Comparison of ENCODE assay signal across 12 cellular contexts in genomic region chr6:35218021-35218420, GRCh38. TPM values are rescaled to one million over a fixed set of nuclear protein-coding genes. Genes with fewer than 3 reads are reported as not detected.
DNase-seq lines count a peak whose midpoint lies in the region; ATAC-seq and TF ChIP-seq lines count a peak whose summit lies in the region.
"Had no signal": no experiment of that assay in that cellular context is flagged by ENCODE, and none has a peak within 500 bp of the region (broad histone marks: within the 10 kb centered on the region; RNA-seq: fewer than 3 reads in every experiment).

No MANE protein-coding gene starts in this region.

- peak overlapping the region in 3 of 5 experiments; percentile 7 to 79 (median 58) for H3K27ac Mint-ChIP-seq in brain
- H3K27ac Mint-ChIP-seq: activated T-helper 17 cell treated with anti-CD3 and anti-CD28 coated beads, Interleukin-2, amount 50 U/mL, for 72 hours had no signal

- TF ChIP-seq CTCF in left ventricle myocardium inferior (IDR thresholded peaks at IDR 0.05; ENCODE audit: borderline replicate concordance) (no peak), heart right ventricle (IDR thresholded peaks at IDR 0.05) (no peak), brain (conservative IDR thresholded peaks at IDR 0.05) (no peak), lower lobe of right lung (IDR thresholded peaks at IDR 0.05) (no peak)

- H3K4me1 Mint-ChIP-seq in brain = peaks cover 69% of the 10 kb centered on the region
- H3K4me1 Mint-ChIP-seq: activated T-helper 17 cell treated with anti-CD3 and anti-CD28 coated beads, Interleukin-2, amount 50 U/mL, for 72 hours had no signal

- H3K27me3 ChIP-seq in left ventricle myocardium inferior (ENCODE audit: low read depth) (peaks cover 37% of the 10 kb centered on the region), heart right ventricle (peaks cover 0 to 47% (median 17%) of the 10 kb centered on the region in 7 donors), lower lobe of right lung (ENCODE audit: low read depth) (peaks cover 32% of the 10 kb centered on the region), aorta (ENCODE audit: control insufficient read depth in 1 of 2, insufficient read depth in 2 of 2, low read length in 1 of 2) (no peaks in the 10 kb centered on the region)

- no peak for ATAC-seq in heart right ventricle
- ATAC-seq in lower lobe of right lung = peak; percentile 16 to 57
- no peak for ATAC-seq in aorta (ENCODE audit: low FRiP score)
- no peak for ATAC-seq in HG03159 (IDR thresholded peaks at IDR 0.05; ENCODE audit: unreplicated experiment)
- no peak for ATAC-seq in HG02938 (IDR thresholded peaks at IDR 0.05; ENCODE audit: unreplicated experiment)
- ATAC-seq: activated T-helper 17 cell treated with anti-CD3 and anti-CD28 coated beads, Interleukin-2, amount 50 U/mL, for 72 hours had no signal

- H3K4me3 ChIP-seq in left ventricle myocardium inferior = no peak overlapping the region
- no peak overlapping the region for H3K4me3 ChIP-seq in heart right ventricle
- no peak overlapping the region for H3K4me3 ChIP-seq in lower lobe of right lung
- H3K4me3 ChIP-seq in aorta (ENCODE audit: low read length in 2 of 2) = peak overlapping the region in 1 of 2 donors; percentile 0

- peak overlapping the region in 2 of 5 experiments; percentile 79 to 89 for H3K4me3 Mint-ChIP-seq in brain
- H3K4me3 Mint-ChIP-seq: activated T-helper 17 cell treated with anti-CD3 and anti-CD28 coated beads, Interleukin-2, amount 50 U/mL, for 72 hours had no signal

- intact Hi-C loops in left ventricle myocardium inferior (cut with micrococcal nuclease) (no loop called here), heart right ventricle (cut with DNase I) (no loop called here), lower lobe of right lung (cut with DNase I) (no loop called here), aorta (cut with DNase I) (no loop called here)

- H3K9me3 ChIP-seq in left ventricle myocardium inferior (replicated peaks) (no peaks in the 10 kb centered on the region), heart right ventricle (no peaks in the 10 kb centered on the region), lower lobe of right lung (no peaks in the 10 kb centered on the region), aorta (ENCODE audit: control insufficient read depth, low read length) (no peaks in the 10 kb centered on the region)

- H3K27me3 Mint-ChIP-seq in brain = peaks cover 10% of the 10 kb centered on the region

- H3K27ac ChIP-seq in left ventricle myocardium inferior (replicated peaks) (peak overlapping the region; percentile 36), heart right ventricle (peak overlapping the region in 5 of 10 donors; percentile 21 to 62 (median 40)), lower lobe of right lung (no peak overlapping the region), aorta (ENCODE audit: low read depth in 1 of 2, low read length in 2 of 2) (peak overlapping the region; percentile 77 to 79)

- DNase-seq in left ventricle myocardium inferior (no peak), heart right ventricle (no peak), lower lobe of right lung (no peak), aorta (peak in 1 of 2 donors; percentile 60), NCI-H1092 treated with DMSO at 0.1 percent for 48 hours (lab: John Stamatoyannopoulos, UW) (no peak)
- DNase-seq: caudate nucleus; kidney; NK-92 treated with Interleukin-12 subunit alpha and Interleukin-12 subunit beta, amount 100 ng/mL, for 24 hours had no signal

- WGBS in heart right ventricle, 2 donors = 48 to 50% methylated on average over 4 of the region's 4 CpGs
- WGBS in aorta, 2 donors = 2 to 3% methylated on average over 4 of the region's 4 CpGs

- H3K4me1 ChIP-seq in left ventricle myocardium inferior (peaks cover 85% of the 10 kb centered on the region), heart right ventricle (peaks cover 4 to 80% (median 53%) of the 10 kb centered on the region in 9 donors), lower lobe of right lung (peaks cover 19% of the 10 kb centered on the region), aorta (ENCODE audit: control insufficient read depth in 1 of 2, insufficient read depth in 2 of 2, low read length in 2 of 2) (peaks cover 4 to 30% of the 10 kb centered on the region in 2 donors)

- no peaks in the 10 kb centered on the region for H3K36me3 Mint-ChIP-seq in brain

- H3K36me3 ChIP-seq in left ventricle myocardium inferior (no peaks in the 10 kb centered on the region), heart right ventricle (no peaks in the 10 kb centered on the region), lower lobe of right lung (no peaks in the 10 kb centered on the region), aorta (ENCODE audit: control insufficient read depth in 1 of 2, insufficient read depth in 2 of 2, low read length in 1 of 2) (no peaks in the 10 kb centered on the region)

- peaks cover 0 to 1% (median 0%) of the 10 kb centered on the region in 5 experiments for H3K9me3 Mint-ChIP-seq in brain
- H3K9me3 Mint-ChIP-seq: activated T-helper 17 cell treated with anti-CD3 and anti-CD28 coated beads, Interleukin-2, amount 50 U/mL, for 72 hours had no signal

RNA-seq across cellular contexts. Expression of gene SCUBE3, which starts 4.3 kb away (rescaled TPM):
- total RNA-seq in left ventricle myocardium inferior (8.8 TPM), heart right ventricle (10 to 100 TPM in 4 of 10 donors, 1 to 10 TPM in 6; 4.9 to 18.8 (median 9.0) TPM), lower lobe of right lung (0.56 TPM), aorta (10 to 100 TPM; 57.6 to 63.6 TPM)
- polyA plus RNA-seq in heart right ventricle (1 to 10 TPM; 1.2 to 5.6 TPM), brain (ENCODE audit: insufficient read depth, low read depth, low replicate concordance) (1.6 TPM), aorta (10 to 100 TPM in 1 of 2 donors, 1 to 10 TPM in 1; 9.1 to 50.9 TPM)

RNA-seq across cellular contexts. Expression of gene ZNF76, which starts 41.5 kb away (rescaled TPM):
- total RNA-seq in left ventricle myocardium inferior = 38.7 TPM
- 10 to 100 TPM; 29.8 to 48.9 (median 37.8) TPM for total RNA-seq in heart right ventricle
- polyA plus RNA-seq in heart right ventricle = 10 to 100 TPM; 17.9 to 67.1 TPM
- polyA plus RNA-seq in brain (ENCODE audit: insufficient read depth, low read depth, low replicate concordance) = 43.0 TPM
- total RNA-seq in lower lobe of right lung = 39.4 TPM
- total RNA-seq in aorta = 10 to 100 TPM; 26.6 to 46.4 TPM
- polyA plus RNA-seq in aorta = 10 to 100 TPM; 10.6 to 51.8 TPM

Comparison
In these comparisons a context has a peak if more than half of its experiments do, and no peak if none do; other contexts are left out.
1. ATAC-seq: peak in lower lobe of right lung (2 of 2); none in heart right ventricle (0 of 8), aorta (single experiment), HG03159 (single experiment) and HG02938 (single experiment).